In genomic region chr17:36856921-36857381, GRCh38 we compare ENCODE assay signal across 24 cellular contexts.
DNase-seq lines count a peak whose midpoint lies in the region; ATAC-seq and TF ChIP-seq lines count a peak whose summit lies in the region.
"Had no signal": no experiment of that assay in that cellular context is flagged by ENCODE, and none has a peak within 500 bp of the region (broad histone marks: within the 10 kb centered on the region; RNA-seq: fewer than 3 reads in every experiment).

No MANE protein-coding gene starts in this region.

- H3K36me3 ChIP-seq in HEK293 (ENCODE audit: control insufficient read depth in 2 of 2, insufficient read depth in 1 of 2, low read length in 2 of 2): no peaks in the 10 kb centered on the region
- H3K36me3 ChIP-seq: BLaER1, neutrophil had no signal

- CTCF ChIA-PET in HEK293 (lab: Yijun Ruan, JAX): interaction anchor here (0.5 kb wide), 1 partner anchor 19 kb away, joined by 5 read pairs; no protein-coding TSS in a partner anchor

- H3K27ac ChIP-seq in HEK293 (ENCODE audit: extremely low read depth, low read depth, low read length): no peak overlapping the region
- H3K27ac ChIP-seq in right cardiac atrium (ENCODE audit: low read length): no peak overlapping the region
- H3K27ac ChIP-seq: BLaER1, neutrophil, SK-N-MC had no signal

- H3K4me3 ChIP-seq in HEK293 (ENCODE audit: low read depth, low read length) (no peak overlapping the region), foreskin fibroblast (ENCODE audit: low read depth in 1 of 2, low read length in 2 of 2) (no peak overlapping the region), right cardiac atrium (ENCODE audit: low read length) (no peak overlapping the region)
- H3K4me3 ChIP-seq: BLaER1, SK-N-MC had no signal

- peak; percentile 28 for DNase-seq in AG20443 (ENCODE audit: low spot score)
- peak; percentile 62 for DNase-seq in NCI-H526 treated with DMSO at 0.1 percent for 48 hours (lab: John Stamatoyannopoulos, UW)
- peak; percentile 20 to 57 for DNase-seq in foreskin fibroblast
- DNase-seq in right cardiac atrium: no peak
- DNase-seq in UCSD-AML1 (lab: John Stamatoyannopoulos, UW; ENCODE audit: unreplicated experiment): no peak
- DNase-seq in KG1 (lab: John Stamatoyannopoulos, UW): no peak
- DNase-seq: activated CD4-positive, alpha-beta T cell treated with anti-CD3 and anti-CD28 coated beads, Interleukin-2, amount 10 ng/mL, durations not matched to agents 7 days and 5 days; activated CD8-positive, alpha-beta memory T cell treated with anti-CD3 and anti-CD28 coated beads, Interleukin-2, amount 10 ng/mL, durations not matched to agents 7 days and 5 days; activated naive CD4-positive, alpha-beta T cell treated with anti-CD3 and anti-CD28 coated beads, Interleukin-2, amount 10 ng/mL, durations not matched to agents 7 days and 5 days; COR-L47; cortex of kidney; DND-41; endodermal cell; GOT3; Karpas-422; kidney; NCI-H2029 treated with DMSO at 0.1 percent for 48 hours; NCI-H510A treated with DMSO at 0.1 percent for 48 hours; T-helper 2 cell had no signal

- H3K4me1 ChIP-seq in HEK293 (ENCODE audit: control insufficient read depth, insufficient read depth, low read length) (no peaks in the 10 kb centered on the region), right cardiac atrium (ENCODE audit: control insufficient read depth, insufficient read depth, low read length) (no peaks in the 10 kb centered on the region)

- H3K9me3 ChIP-seq in HEK293 (ENCODE audit: control insufficient read depth, insufficient read depth, low read depth, low read length) (no peaks in the 10 kb centered on the region), right cardiac atrium (ENCODE audit: control insufficient read depth, low read length) (no peaks in the 10 kb centered on the region)
- H3K9me3 ChIP-seq: BLaER1, neutrophil had no signal

- 73% methylated on average over 15 of the region's 15 CpGs for WGBS in right cardiac atrium

- H3K27me3 ChIP-seq in right cardiac atrium (ENCODE audit: control insufficient read depth, insufficient read depth): no peaks in the 10 kb centered on the region
- H3K27me3 ChIP-seq: BLaER1 had no signal

- intact Hi-C loops in right cardiac atrium (cut with DNase I): no loop called here

- TF ChIP-seq CTCF in HEK293 (tag by site-specific recombination; IDR thresholded peaks at IDR 0.05) (no peak), foreskin fibroblast (IDR thresholded peaks at IDR 0.05; ENCODE audit: low read depth, low read length) (no peak)

- POLR2A ChIA-PET in HEK293 (lab: Yijun Ruan, JAX): interaction anchor here (0.5 kb wide), 1 partner anchor 32 kb away, joined by 3 read pairs; no protein-coding TSS in a partner anchor

- ATAC-seq in HG03097 (IDR thresholded peaks at IDR 0.05; ENCODE audit: low FRiP score, unreplicated experiment): no peak
- ATAC-seq in right cardiac atrium: no peak
- ATAC-seq: activated CD8-positive, alpha-beta memory T cell treated with anti-CD3 and anti-CD28 coated beads, Interleukin-2, amount 10 ng/mL, durations not matched to agents 7 days and 5 days had no signal

TF ChIP-seq in HEK293, 187 proteins besides CTCF, POLR2A, EP300 and RAD21 (continues in another document):
- TF ChIP-seq ZNF202 (tag by site-specific recombination; IDR thresholded peaks at IDR 0.05; ENCODE audit: borderline replicate concordance): no peak
- TF ChIP-seq EGR2 (tag by site-specific recombination; IDR thresholded peaks at IDR 0.05; ENCODE audit: low read depth): no peak
- no peak for TF ChIP-seq ZNF140 (tag by site-specific recombination; IDR thresholded peaks at IDR 0.05)
- TF ChIP-seq, protein P1, sequence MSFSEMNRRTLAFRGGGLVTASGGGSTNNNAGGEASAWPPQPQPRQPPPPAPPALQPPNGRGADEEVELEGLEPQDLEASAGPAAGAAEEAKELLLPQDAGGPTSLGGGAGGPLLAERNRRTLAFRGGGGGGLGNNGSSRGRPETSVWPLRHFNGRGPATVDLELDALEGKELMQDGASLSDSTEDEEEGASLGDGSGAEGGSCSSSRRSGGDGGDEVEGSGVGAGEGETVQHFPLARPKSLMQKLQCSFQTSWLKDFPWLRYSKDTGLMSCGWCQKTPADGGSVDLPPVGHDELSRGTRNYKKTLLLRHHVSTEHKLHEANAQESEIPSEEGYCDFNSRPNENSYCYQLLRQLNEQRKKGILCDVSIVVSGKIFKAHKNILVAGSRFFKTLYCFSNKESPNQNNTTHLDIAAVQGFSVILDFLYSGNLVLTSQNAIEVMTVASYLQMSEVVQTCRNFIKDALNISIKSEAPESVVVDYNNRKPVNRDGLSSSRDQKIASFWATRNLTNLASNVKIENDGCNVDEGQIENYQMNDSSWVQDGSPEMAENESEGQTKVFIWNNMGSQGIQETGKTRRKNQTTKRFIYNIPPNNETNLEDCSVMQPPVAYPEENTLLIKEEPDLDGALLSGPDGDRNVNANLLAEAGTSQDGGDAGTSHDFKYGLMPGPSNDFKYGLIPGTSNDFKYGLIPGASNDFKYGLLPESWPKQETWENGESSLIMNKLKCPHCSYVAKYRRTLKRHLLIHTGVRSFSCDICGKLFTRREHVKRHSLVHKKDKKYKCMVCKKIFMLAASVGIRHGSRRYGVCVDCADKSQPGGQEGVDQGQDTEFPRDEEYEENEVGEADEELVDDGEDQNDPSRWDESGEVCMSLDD (tag by site-specific recombination; IDR thresholded peaks at IDR 0.05): no peak
- TF ChIP-seq HOXD13 (CRISPR knock-in tag; IDR thresholded peaks at IDR 0.05; ENCODE audit: borderline replicate concordance): no peak
- TF ChIP-seq ZNF433 (tag by site-specific recombination; IDR thresholded peaks at IDR 0.05; ENCODE audit: low read depth): no peak
- TF ChIP-seq, protein P2, sequence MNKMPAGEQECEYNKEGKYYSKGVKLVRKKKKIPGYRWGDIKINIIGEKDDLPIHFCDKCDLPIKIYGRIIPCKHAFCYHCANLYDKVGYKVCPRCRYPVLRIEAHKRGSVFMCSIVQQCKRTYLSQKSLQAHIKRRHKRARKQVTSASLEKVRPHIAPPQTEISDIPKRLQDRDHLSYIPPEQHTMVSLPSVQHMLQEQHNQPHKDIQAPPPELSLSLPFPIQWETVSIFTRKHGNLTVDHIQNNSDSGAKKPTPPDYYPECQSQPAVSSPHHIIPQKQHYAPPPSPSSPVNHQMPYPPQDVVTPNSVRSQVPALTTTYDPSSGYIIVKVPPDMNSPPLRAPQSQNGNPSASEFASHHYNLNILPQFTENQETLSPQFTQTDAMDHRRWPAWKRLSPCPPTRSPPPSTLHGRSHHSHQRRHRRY (tag by site-specific recombination; IDR thresholded peaks at IDR 0.05): no peak
- TF ChIP-seq, protein P3, sequence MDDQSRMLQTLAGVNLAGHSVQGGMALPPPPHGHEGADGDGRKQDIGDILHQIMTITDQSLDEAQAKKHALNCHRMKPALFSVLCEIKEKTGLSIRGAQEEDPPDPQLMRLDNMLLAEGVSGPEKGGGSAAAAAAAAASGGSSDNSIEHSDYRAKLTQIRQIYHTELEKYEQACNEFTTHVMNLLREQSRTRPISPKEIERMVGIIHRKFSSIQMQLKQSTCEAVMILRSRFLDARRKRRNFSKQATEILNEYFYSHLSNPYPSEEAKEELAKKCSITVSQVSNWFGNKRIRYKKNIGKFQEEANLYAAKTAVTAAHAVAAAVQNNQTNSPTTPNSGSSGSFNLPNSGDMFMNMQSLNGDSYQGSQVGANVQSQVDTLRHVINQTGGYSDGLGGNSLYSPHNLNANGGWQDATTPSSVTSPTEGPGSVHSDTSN (CRISPR knock-in tag; IDR thresholded peaks at IDR 0.05): no peak
- peak; percentile 64 for TF ChIP-seq ZNF398 (tag by site-specific recombination; IDR thresholded peaks at IDR 0.05)
- no peak for TF ChIP-seq SP2 (tag by site-specific recombination; IDR thresholded peaks at IDR 0.05)
- no peak for TF ChIP-seq SALL2 (tag by site-specific recombination; IDR thresholded peaks at IDR 0.05; ENCODE audit: borderline replicate concordance)
- TF ChIP-seq, protein P4, sequence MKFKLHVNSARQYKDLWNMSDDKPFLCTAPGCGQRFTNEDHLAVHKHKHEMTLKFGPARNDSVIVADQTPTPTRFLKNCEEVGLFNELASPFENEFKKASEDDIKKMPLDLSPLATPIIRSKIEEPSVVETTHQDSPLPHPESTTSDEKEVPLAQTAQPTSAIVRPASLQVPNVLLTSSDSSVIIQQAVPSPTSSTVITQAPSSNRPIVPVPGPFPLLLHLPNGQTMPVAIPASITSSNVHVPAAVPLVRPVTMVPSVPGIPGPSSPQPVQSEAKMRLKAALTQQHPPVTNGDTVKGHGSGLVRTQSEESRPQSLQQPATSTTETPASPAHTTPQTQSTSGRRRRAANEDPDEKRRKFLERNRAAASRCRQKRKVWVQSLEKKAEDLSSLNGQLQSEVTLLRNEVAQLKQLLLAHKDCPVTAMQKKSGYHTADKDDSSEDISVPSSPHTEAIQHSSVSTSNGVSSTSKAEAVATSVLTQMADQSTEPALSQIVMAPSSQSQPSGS (tag by site-specific recombination; IDR thresholded peaks at IDR 0.05; ENCODE audit: low read depth): no peak
- no peak for TF ChIP-seq ZNF791 (tag by site-specific recombination; IDR thresholded peaks at IDR 0.05)
- peak; percentile 94 for TF ChIP-seq ZNF10 (tag by site-specific recombination; IDR thresholded peaks at IDR 0.05)
- no peak for TF ChIP-seq ZNF585B (tag by site-specific recombination; IDR thresholded peaks at IDR 0.05)
- TF ChIP-seq, protein P5, sequence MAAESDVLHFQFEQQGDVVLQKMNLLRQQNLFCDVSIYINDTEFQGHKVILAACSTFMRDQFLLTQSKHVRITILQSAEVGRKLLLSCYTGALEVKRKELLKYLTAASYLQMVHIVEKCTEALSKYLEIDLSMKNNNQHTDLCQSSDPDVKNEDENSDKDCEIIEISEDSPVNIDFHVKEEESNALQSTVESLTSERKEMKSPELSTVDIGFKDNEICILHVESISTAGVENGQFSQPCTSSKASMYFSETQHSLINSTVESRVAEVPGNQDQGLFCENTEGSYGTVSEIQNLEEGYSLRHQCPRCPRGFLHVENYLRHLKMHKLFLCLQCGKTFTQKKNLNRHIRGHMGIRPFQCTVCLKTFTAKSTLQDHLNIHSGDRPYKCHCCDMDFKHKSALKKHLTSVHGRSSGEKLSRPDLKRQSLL (tag by site-specific recombination; IDR thresholded peaks at IDR 0.05): no peak

Comparison
In these comparisons a context has a peak if more than half of its experiments do, and no peak if none do; other contexts are left out.
1. DNase-seq: peak in AG20443 (single experiment), NCI-H526 treated with DMSO at 0.1 percent for 48 hours (single experiment) and foreskin fibroblast (2 of 2); none in right cardiac atrium (0 of 3), UCSD-AML1 (single experiment) and KG1 (single experiment).